ENCODE assay signal across 8 cellular contexts in genomic region chr14:73714656-73715081, GRCh38. TPM values are rescaled to one million over a fixed set of nuclear protein-coding genes. Genes with fewer than 3 reads are reported as not detected.
A peak's percentile ranks its signal among the peaks of the same experiment; 100 is the strongest.
DNase-seq lines count a peak whose midpoint lies in the region; ATAC-seq and TF ChIP-seq lines count a peak whose summit lies in the region.

No MANE protein-coding gene starts in this region.

- H3K9me3 ChIP-seq in HCT116 (ENCODE audit: control insufficient read depth in 1 of 2, insufficient read depth in 1 of 2, low read depth in 1 of 2, low read length in 2 of 2) (no peaks in the 10 kb centered on the region), SJSA1 (replicated peaks) (no peaks in the 10 kb centered on the region), esophagus squamous epithelium (no peaks in the 10 kb centered on the region)

- peaks cover 14% of the 10 kb centered on the region for H3K79me2 ChIP-seq in HCT116 (ENCODE audit: insufficient read depth, low read length)

- TF ChIP-seq RAD21 in HCT116 (IDR thresholded peaks at IDR 0.05; ENCODE audit: low read depth), result no peak

- H3K9me2 ChIP-seq in HCT116 (ENCODE audit: insufficient read depth), result no peaks in the 10 kb centered on the region

- ATAC-seq in HCT116, result peak; percentile 23
- no peak for ATAC-seq in HG02588 (IDR thresholded peaks at IDR 0.05; ENCODE audit: unreplicated experiment)
- ATAC-seq in GM18907 (IDR thresholded peaks at IDR 0.05; ENCODE audit: unreplicated experiment), result no peak

- no peaks in the 10 kb centered on the region for H4K20me1 ChIP-seq in HCT116 (ENCODE audit: insufficient read depth)

- H3K4me1 ChIP-seq in HCT116 (ENCODE audit: control insufficient read depth in 1 of 2, insufficient read depth in 2 of 2, low read length in 2 of 2), result peaks cover 20 to 25% of the 10 kb centered on the region in 2 experiments
- H3K4me1 ChIP-seq in SJSA1 (replicated peaks), result peaks cover 11% of the 10 kb centered on the region
- peaks cover 7 to 74% (median 10%) of the 10 kb centered on the region in 3 donors for H3K4me1 ChIP-seq in esophagus squamous epithelium
- H3K4me1 ChIP-seq in rectal smooth muscle tissue (ENCODE audit: control insufficient read depth, insufficient read depth, low read length), result peaks cover 33% of the 10 kb centered on the region

- intact Hi-C loops in HCT116 (cut with micrococcal nuclease), result no loop called here
- intact Hi-C loops in esophagus squamous epithelium (cut with DNase I), result no loop called here

- DNase-seq in COLO668 (lab: John Stamatoyannopoulos, UW; ENCODE audit: unreplicated experiment) (peak; percentile 30), HCT116 (ENCODE audit: low read depth, low spot score) (no peak), SJSA1 (ENCODE audit: low read depth in 1 of 2, low spot score in 2 of 2) (peak in 1 of 2 experiments; percentile 72), esophagus squamous epithelium (lab: John Stamatoyannopoulos, UW) (no peak), GM10266 (ENCODE audit: extremely low spot score) (no peak)

- CTCF ChIA-PET in HCT116 (lab: Charles Lee), result interaction anchor here (0.6 kb wide), 1 partner anchor 48 kb away, joined by 3 read pairs; no protein-coding TSS in a partner anchor

- H3K27me3 ChIP-seq in HCT116 (ENCODE audit: insufficient read depth, low read length), result no peaks in the 10 kb centered on the region
- no peaks in the 10 kb centered on the region for H3K27me3 ChIP-seq in SJSA1 (replicated peaks)
- no peaks in the 10 kb centered on the region for H3K27me3 ChIP-seq in esophagus squamous epithelium
- no peaks in the 10 kb centered on the region for H3K27me3 ChIP-seq in rectal smooth muscle tissue (ENCODE audit: control insufficient read depth, insufficient read depth, low read length)

- TF ChIP-seq POLR2A in HCT116 (IDR thresholded peaks at IDR 0.05; ENCODE audit: borderline replicate concordance, extremely low read depth, insufficient read depth, insufficient read length), result no peak
- no peak for TF ChIP-seq POLR2A in esophagus squamous epithelium (IDR thresholded peaks at IDR 0.05)

- no TSS peak for BruUV-seq in HCT116 (replicated peaks; lab: Mats Ljungman, UMichigan)

- peak overlapping the region; percentile 89 for H3K4me2 ChIP-seq in HCT116 (ENCODE audit: low read length)

- peak overlapping the region; percentile 63 to 66 for H3K4me3 ChIP-seq in HCT116 (replicated peaks in 1 of 2; ENCODE audit: low read depth in 1 of 2, low read length in 2 of 2)
- peak overlapping the region; percentile 87 for H3K4me3 ChIP-seq in SJSA1
- H3K4me3 ChIP-seq in esophagus squamous epithelium, result peak overlapping the region in 3 of 4 donors; percentile 81 to 92 (median 86)
- peak overlapping the region; percentile 72 for H3K4me3 ChIP-seq in rectal smooth muscle tissue (ENCODE audit: low read length)

- RAD21 ChIA-PET in HCT116 (lab: Charles Lee; ENCODE audit: low non-redundant PET in 1 of 2, low total read pairs in 2 of 2, uncharacterized antibody in 2 of 2, unreplicated experiment in 2 of 2), result interaction anchor here in 1 of 2 experiments (0.6 kb wide), 1 partner anchor 52 kb away, joined by 5 read pairs; no protein-coding TSS in a partner anchor

- 0 out of 2 replicates have a peak overlapping the region, but pooled peaks have one; percentile 4 for H3K27ac ChIP-seq in HCT116 (ENCODE audit: low read depth, low read length)
- peak overlapping the region; percentile 7; the same call in 1 of the 2 replicates for H3K27ac ChIP-seq in SJSA1
- peak overlapping the region; percentile 87 to 94 (median 93) for H3K27ac ChIP-seq in esophagus squamous epithelium
- peak overlapping the region; percentile 96 for H3K27ac ChIP-seq in rectal smooth muscle tissue (ENCODE audit: low read depth, low read length)

- H3K36me3 ChIP-seq in HCT116 (ENCODE audit: control insufficient read depth in 1 of 2, insufficient read depth in 2 of 2, low read length in 2 of 2) (peaks cover 3 to 14% of the 10 kb centered on the region in 2 experiments; a peak in 3 of 4 replicates), SJSA1 (peaks cover 49% of the 10 kb centered on the region), esophagus squamous epithelium (peaks cover 19 to 46% (median 20%) of the 10 kb centered on the region in 3 donors), rectal smooth muscle tissue (ENCODE audit: control insufficient read depth, insufficient read depth, low read length) (peaks cover 4% of the 10 kb centered on the region)

- H2AFZ ChIP-seq in HCT116 (ENCODE audit: low read depth, low read length, poor library complexity, severe bottlenecking), result no peak overlapping the region

- H3K9ac ChIP-seq in HCT116 (ENCODE audit: low read length), result peak overlapping the region; percentile 73; the same call in 1 of the 2 replicates
- H3K9ac ChIP-seq in rectal smooth muscle tissue (ENCODE audit: low read length), result no peak overlapping the region

- WGBS in esophagus squamous epithelium, 2 donors, result 44 to 47% methylated on average over 7 of the region's 7 CpGs

- TF ChIP-seq CTCF in HCT116 (IDR thresholded peaks at IDR 0.05 in 2 of 3, conservative IDR thresholded peaks at IDR 0.05 in 1 of 3; ENCODE audit: borderline replicate concordance in 1 of 3, insufficient read depth in 1 of 3, low read depth in 2 of 3, low read length in 2 of 3), result no peak
- no peak for TF ChIP-seq CTCF in esophagus squamous epithelium (IDR thresholded peaks at IDR 0.05)
- no peak for TF ChIP-seq CTCF in GM10266 (IDR thresholded peaks at IDR 0.05; ENCODE audit: control insufficient read depth, insufficient read depth, low read depth, missing control alignments)

- POLR2A ChIA-PET in HCT116 (lab: Charles Lee), result no interaction called here

TF ChIP-seq in HCT116, 20 proteins besides CTCF, POLR2A, EP300 and RAD21:
- TF ChIP-seq JUND (IDR thresholded peaks at IDR 0.05) (0 out of 2 replicates have a peak, but pooled peaks have one; percentile 2), EZH2phosphoT487 (IDR thresholded peaks at IDR 0.05; ENCODE audit: borderline replicate concordance) (no peak)

RNA-seq across cellular contexts. Expression of gene PNMA1, which starts 0.5 kb away (rescaled TPM):
- 24.6 TPM for total RNA-seq in HCT116 (2021; ENCODE audit: unreplicated experiment)
- 18.1 and 22.0 TPM in 2 replicates for polyA plus RNA-seq in HCT116 (2012)
- 16.7 and 21.6 TPM in 2 replicates for total RNA-seq in SJSA1 (2014; rRNA removed; shearing (Covaris generic))
- 10 to 100 TPM in 1 of 4 donors, 1 to 10 TPM in 3; 4.2 to 13.9 (median 7.2) TPM for total RNA-seq in esophagus squamous epithelium

Comparison
In these comparisons a context has a peak if more than half of its experiments do, and no peak if none do; other contexts are left out.
1. H3K27ac ChIP-seq: peak in every context shown above with its lines; median percentile 96 in rectal smooth muscle tissue; 93 in esophagus squamous epithelium; 7 in SJSA1; 4 in HCT116.